17 cellular contexts compared by ENCODE assay signal in genomic region chr12:109449845-109450532, GRCh38. TPM values are rescaled to one million over a fixed set of nuclear protein-coding genes. Genes with fewer than 3 reads are reported as not detected.
DNase-seq lines count a peak whose midpoint lies in the region; ATAC-seq and TF ChIP-seq lines count a peak whose summit lies in the region.
"Had no signal": no experiment of that assay in that cellular context is flagged by ENCODE, and none has a peak within 500 bp of the region (broad histone marks: within the 10 kb centered on the region; RNA-seq: fewer than 3 reads in every experiment).

No MANE protein-coding gene starts in this region.

- H3K27me3 ChIP-seq in Caco-2 (replicated peaks; ENCODE audit: control insufficient read depth, insufficient read depth, low read length) (no peaks in the 10 kb centered on the region), brain microvascular endothelial cell (replicated peaks) (no peaks in the 10 kb centered on the region), MM.1S (replicated peaks; ENCODE audit: insufficient read depth, low read length) (no peaks in the 10 kb centered on the region)
- H3K27me3 ChIP-seq: body of pancreas, gastrocnemius medialis, testis had no signal

- no peaks in the 10 kb centered on the region for H3K27me3 Mint-ChIP-seq in Caco-2 (ENCODE audit: insufficient read depth, unreplicated experiment)
- H3K27me3 Mint-ChIP-seq: progenitor cell of endocrine pancreas had no signal

- intact Hi-C loops in Caco-2 (cut with micrococcal nuclease; ENCODE audit: unreplicated experiment): no loop called here
- intact Hi-C loops in mucosa of descending colon (cut with DNase I, micrococcal nuclease): no loop called here

- peaks cover 4% of the 10 kb centered on the region for H3K36me3 ChIP-seq in Caco-2 (ENCODE audit: control insufficient read depth, insufficient read depth, low read length)
- peaks cover 78% of the 10 kb centered on the region for H3K36me3 ChIP-seq in brain microvascular endothelial cell (replicated peaks)
- no peaks in the 10 kb centered on the region for H3K36me3 ChIP-seq in mucosa of descending colon (ENCODE audit: low read depth)
- no peaks in the 10 kb centered on the region for H3K36me3 ChIP-seq in MM.1S (replicated peaks; ENCODE audit: insufficient read depth, low read length)

- TF ChIP-seq CTCF in Caco-2 (IDR thresholded peaks at IDR 0.05; ENCODE audit: insufficient read depth in 1 of 2, low read depth in 1 of 2, low read length in 1 of 2, severe bottlenecking in 1 of 2, unreplicated experiment in 1 of 2) (no peak), brain microvascular endothelial cell (IDR thresholded peaks at IDR 0.05; ENCODE audit: low read depth, low read length, missing control alignments) (peak; percentile 36), mucosa of descending colon (IDR thresholded peaks at IDR 0.05) (no peak), MM.1S (IDR thresholded peaks at IDR 0.05; ENCODE audit: low read length) (no peak)

- H3K27ac ChIP-seq in brain microvascular endothelial cell (no peak overlapping the region), MM.1S (ENCODE audit: low read length) (no peak overlapping the region)
- H3K27ac ChIP-seq: body of pancreas, gastrocnemius medialis, testis had no signal

- peak; percentile 49 for ATAC-seq in mucosa of descending colon
- ATAC-seq in HG03280 (IDR thresholded peaks at IDR 0.05; ENCODE audit: unreplicated experiment): no peak
- ATAC-seq in HG03378 (IDR thresholded peaks at IDR 0.05; ENCODE audit: unreplicated experiment): no peak
- ATAC-seq: body of pancreas, gastrocnemius medialis, Right ventricle myocardium inferior had no signal

- POLR2A ChIA-PET in Caco-2 (lab: Charles Lee): no interaction called here

- BruUV-seq in Caco-2 (replicated peaks; lab: Mats Ljungman, UMichigan): TSS peak; percentile 10

- no peak overlapping the region for H3K9ac ChIP-seq in MM.1S (ENCODE audit: low read length)

- H3K9me3 Mint-ChIP-seq in Caco-2 (ENCODE audit: unreplicated experiment): no peaks in the 10 kb centered on the region

- peak overlapping the region; percentile 52 for H3K27ac Mint-ChIP-seq in Caco-2 (ENCODE audit: unreplicated experiment)
- H3K27ac Mint-ChIP-seq: progenitor cell of endocrine pancreas had no signal

- CTCF ChIA-PET in Caco-2 (lab: Charles Lee): interaction anchor here (0.7 kb wide), 1 partner anchor 17 kb away, joined by 3 read pairs; no protein-coding TSS in a partner anchor

- H3K4me1 Mint-ChIP-seq in Caco-2 (ENCODE audit: low read depth, unreplicated experiment): peaks cover 10% of the 10 kb centered on the region

- H3K4me3 Mint-ChIP-seq in Caco-2 (ENCODE audit: unreplicated experiment): no peak overlapping the region

- H3K4me2 ChIP-seq in MM.1S (ENCODE audit: low read depth, low read length): no peak overlapping the region

- H3K36me3 Mint-ChIP-seq in Caco-2 (ENCODE audit: insufficient read depth, unreplicated experiment): peaks cover 60% of the 10 kb centered on the region

- in situ Hi-C loops in brain microvascular endothelial cell (cut with HindIII; ENCODE audit: low pct_ligation_motif_present, low sequenced_read_pairs): no loop called here

- H3K4me1 ChIP-seq in Caco-2: no peaks in the 10 kb centered on the region
- peaks cover 67% of the 10 kb centered on the region for H3K4me1 ChIP-seq in mucosa of descending colon (ENCODE audit: low read depth)
- no peaks in the 10 kb centered on the region for H3K4me1 ChIP-seq in MM.1S (ENCODE audit: low read length)
- H3K4me1 ChIP-seq: body of pancreas, gastrocnemius medialis, testis had no signal

- no peak overlapping the region for H2AFZ ChIP-seq in MM.1S (ENCODE audit: low read length)

- no peaks in the 10 kb centered on the region for H3K79me2 ChIP-seq in MM.1S (ENCODE audit: low read length)

- no peak for DNase-seq in Caco-2
- peak; percentile 40 for DNase-seq in HuH-7 (ENCODE audit: low spot score)
- no peak for DNase-seq in brain microvascular endothelial cell
- peak in 1 of 3 donors; percentile 57 for DNase-seq in mucosa of descending colon
- no peak for DNase-seq in KG1 (lab: John Stamatoyannopoulos, UW)
- no peak for DNase-seq in MM.1S
- DNase-seq: activated CD8-positive, alpha-beta memory T cell treated with anti-CD3 and anti-CD28 coated beads for 24 hours; activated effector memory CD4-positive, alpha-beta T cell treated with Interleukin-2 at 50 U/mL for 16 hours; body of pancreas; effector CD4-positive, alpha-beta T cell; gastrocnemius medialis; NCI-H146; testis had no signal

- H3K4me3 ChIP-seq in Caco-2 (ENCODE audit: low read depth, low read length) (no peak overlapping the region), brain microvascular endothelial cell (ENCODE audit: low read depth, low read length) (no peak overlapping the region), mucosa of descending colon (no peak overlapping the region), MM.1S (ENCODE audit: low read length) (no peak overlapping the region)
- H3K4me3 ChIP-seq: body of pancreas, gastrocnemius medialis, testis had no signal

- no peaks in the 10 kb centered on the region for H3K9me2 ChIP-seq in MM.1S (replicated peaks; ENCODE audit: insufficient read depth, low read length)

- H3K9me3 ChIP-seq in Caco-2 (no peaks in the 10 kb centered on the region), mucosa of descending colon (no peaks in the 10 kb centered on the region), MM.1S (replicated peaks; ENCODE audit: insufficient read depth, low read length) (no peaks in the 10 kb centered on the region)
- H3K9me3 ChIP-seq: body of pancreas, gastrocnemius medialis, testis had no signal

- no peaks in the 10 kb centered on the region for H3F3A ChIP-seq in MM.1S (ENCODE audit: insufficient read depth, low read length)

- H4K20me1 ChIP-seq in MM.1S (ENCODE audit: insufficient read depth, low read length): no peaks in the 10 kb centered on the region

RNA-seq across cellular contexts. Expression of gene KCTD10, which starts 27.1 kb away (rescaled TPM):
- 40.2 and 41.5 TPM in 2 replicates for total RNA-seq in Caco-2 (2022)
- 10 to 100 TPM; 81.1 to 86.3 (median 86.0) TPM for total RNA-seq in mucosa of descending colon

RNA-seq across cellular contexts. Expression of gene UBE3B, which starts 27.4 kb away (rescaled TPM):
- total RNA-seq in Caco-2 (2022) (38.4 and 40.2 TPM in 2 replicates), mucosa of descending colon (10 to 100 TPM; 52.5 to 62.3 (median 54.6) TPM)
